In genomic region chrX:151825927-151826471, GRCh38 we compare ENCODE assay signal across 11 cellular contexts.
DNase-seq lines count a peak whose midpoint lies in the region; TF ChIP-seq lines count a peak whose summit lies in the region.
"Had no signal": no experiment of that assay in that cellular context is flagged by ENCODE, and none has a peak within 500 bp of the region (broad histone marks: within the 10 kb centered on the region; RNA-seq: fewer than 3 reads in every experiment).

No MANE protein-coding gene starts in this region.

- DNase-seq in Daoy (ENCODE audit: low read depth), result peak; percentile 37
- DNase-seq in RPMI7951 (ENCODE audit: low read depth), result peak; percentile 88
- peak; percentile 91 for DNase-seq in fibroblast of peridontal ligament (ENCODE audit: extremely low read depth)
- no peak for DNase-seq in osteoblast (ENCODE audit: insufficient read length, low spot score, missing footprints)
- DNase-seq in NCI-H446 (lab: John Stamatoyannopoulos, UW), result no peak
- DNase-seq in NCI-H524 (lab: John Stamatoyannopoulos, UW), result no peak
- no peak for DNase-seq in KBM-7
- DNase-seq in HUDEP-2 (lab: John Stamatoyannopoulos, UW; ENCODE audit: unreplicated experiment in 76 of 76), result no peak
- DNase-seq: caudate nucleus; stimulated activated CD4-positive, alpha-beta T cell treated with anti-CD3 and anti-CD28 coated beads, Interleukin-15, amount 100 ng/mL, for 24 hours had no signal

- H3K36me3 ChIP-seq in osteoblast (ENCODE audit: insufficient read depth, low read length), result no peaks in the 10 kb centered on the region
- H3K36me3 ChIP-seq: thoracic aorta had no signal

- no peaks in the 10 kb centered on the region for H3K9me3 ChIP-seq in osteoblast (ENCODE audit: low read depth, low read length)
- H3K9me3 ChIP-seq: thoracic aorta had no signal

- TF ChIP-seq CTCF in osteoblast (IDR thresholded peaks at IDR 0.05; ENCODE audit: extremely low read depth, low read depth, low read length), result peak; percentile 50

- H2AFZ ChIP-seq in osteoblast (ENCODE audit: low read length), result peak overlapping the region; percentile 71

- no peaks in the 10 kb centered on the region for H3K79me2 ChIP-seq in osteoblast (ENCODE audit: insufficient read depth, low read length)

- peak overlapping the region; percentile 73 for H3K27ac ChIP-seq in osteoblast (ENCODE audit: low read depth, low read length)
- H3K27ac ChIP-seq: thoracic aorta had no signal

- in situ Hi-C loops in KBM-7 (cut with MboI; ENCODE audit: low pct_unique_long_range_greater_than_20kb, low sequenced_read_pairs), result no loop called here

- H3K4me3 ChIP-seq in osteoblast (ENCODE audit: insufficient read depth, low read length), result no peak overlapping the region
- H3K4me3 ChIP-seq: thoracic aorta had no signal

- H4K20me1 ChIP-seq in osteoblast (ENCODE audit: insufficient read depth, low read length), result no peaks in the 10 kb centered on the region

- H3K27me3 ChIP-seq in osteoblast (ENCODE audit: insufficient read depth, low read length), result no peaks in the 10 kb centered on the region

- peak overlapping the region; percentile 33 for H3K4me2 ChIP-seq in osteoblast (ENCODE audit: insufficient read depth, low read length)

- H3K4me1 ChIP-seq in osteoblast (ENCODE audit: insufficient read depth, low read length), result peaks cover 20% of the 10 kb centered on the region

Comparison
In these comparisons a context has a peak if more than half of its experiments do, and no peak if none do; other contexts are left out.
1. DNase-seq: peak in Daoy (single experiment), RPMI7951 (single experiment) and fibroblast of peridontal ligament (single experiment); none in osteoblast (single experiment), NCI-H446 (0 of 2), NCI-H524 (0 of 2), KBM-7 (single experiment) and HUDEP-2 (0 of 76).